ENCODE assay signal across 1 cellular context in the genomic region with DNA sequence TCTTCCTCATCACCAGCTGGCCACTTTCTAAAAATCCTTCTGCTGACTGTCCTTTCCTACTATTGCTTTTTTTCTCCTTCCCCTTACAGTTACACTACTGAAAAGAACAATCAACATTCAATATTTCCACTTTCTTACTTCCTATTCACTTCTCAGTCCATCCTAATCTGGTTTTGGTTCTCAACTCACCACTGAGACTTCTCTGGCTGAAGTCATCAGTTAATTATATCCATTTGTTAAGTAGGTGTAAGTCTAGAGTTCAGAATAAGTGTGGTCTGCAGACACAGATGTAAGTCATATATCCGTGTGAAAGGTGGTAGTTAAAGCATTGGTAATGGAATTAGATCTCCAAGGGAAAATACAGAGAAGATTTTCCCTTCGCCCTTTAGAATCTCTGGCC.
TF ChIP-seq lines count a peak whose summit lies in the region.

No MANE protein-coding gene starts in this region.

TF ChIP-seq in K562, 482 proteins besides CTCF, POLR2A, EP300 and RAD21:
- TF ChIP-seq BMI1 (IDR thresholded peaks at IDR 0.05; ENCODE audit: low read length) = no peak
- no peak for TF ChIP-seq CEBPG (CRISPR knock-in tag; IDR thresholded peaks at IDR 0.05)
- TF ChIP-seq CEBPG (tag; conservative IDR thresholded peaks at IDR 0.05 in 1 of 2, IDR thresholded peaks at IDR 0.05 in 1 of 2) = no peak
- TF ChIP-seq HNRNPK (IDR thresholded peaks at IDR 0.05; ENCODE audit: low read depth, low read length, poor library complexity, severe bottlenecking) = no peak
- no peak for TF ChIP-seq RFX5 (IDR thresholded peaks at IDR 0.05; ENCODE audit: low read depth, low read length)
- TF ChIP-seq ZZZ3 (IDR thresholded peaks at IDR 0.05) = no peak
- no peak for TF ChIP-seq PHB2 (IDR thresholded peaks at IDR 0.05; ENCODE audit: low read depth)
- no peak for TF ChIP-seq ZNF263 (CRISPR knock-in tag; IDR thresholded peaks at IDR 0.05; ENCODE audit: borderline replicate concordance)
- no peak for TF ChIP-seq LARP7 (IDR thresholded peaks at IDR 0.05)
TF ChIP-seq in K562: peak in this region for 0.
